In the genomic region with DNA sequence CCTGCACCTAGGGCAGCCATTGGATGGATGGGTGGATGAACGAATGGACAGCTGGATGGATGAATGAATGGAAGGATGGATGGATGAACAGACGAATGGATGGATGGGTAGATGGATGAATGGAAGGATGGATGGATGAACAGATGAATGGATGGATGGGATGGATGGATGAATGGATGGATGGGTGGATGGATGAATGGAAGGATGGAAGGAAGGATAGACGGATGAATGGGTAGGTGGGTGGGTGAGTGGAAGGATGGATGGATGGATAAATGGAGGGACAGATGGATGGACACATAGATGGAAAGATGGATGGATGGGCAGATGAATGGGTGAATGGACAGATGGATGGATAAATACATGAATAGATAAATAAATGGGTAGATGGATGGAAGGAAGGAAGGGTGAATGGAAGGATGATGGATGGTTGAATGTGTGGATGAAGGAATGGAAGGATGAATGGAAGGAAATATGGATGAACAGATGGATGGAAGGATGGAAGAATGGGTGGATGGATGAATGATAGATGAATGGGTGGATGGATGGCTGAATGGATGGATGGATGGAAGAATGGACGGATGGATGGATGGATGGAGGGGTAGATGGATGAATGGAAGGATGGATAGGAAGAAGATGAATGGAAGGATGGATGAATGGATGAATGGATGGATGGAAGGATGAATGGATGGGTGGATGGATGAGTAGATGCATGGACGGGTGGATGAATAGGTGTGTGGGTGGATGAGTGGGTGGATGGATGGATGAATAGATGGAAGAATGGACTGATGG, we compare ENCODE assay signal across 26 cellular contexts. TPM values are rescaled to one million over a fixed set of nuclear protein-coding genes. Genes with fewer than 3 reads are reported as not detected.
DNase-seq lines count a peak whose midpoint lies in the region; ATAC-seq, FAIRE-seq and TF ChIP-seq lines count a peak whose summit lies in the region.
"Had no signal": no experiment of that assay in that cellular context is flagged by ENCODE, and none has a peak within 500 bp of the region (broad histone marks: within the 10 kb centered on the region; RNA-seq: fewer than 3 reads in every experiment).

No MANE protein-coding gene starts in this region.

- no peak overlapping the region for H3K4me3 Mint-ChIP-seq in H9
- H3K4me3 Mint-ChIP-seq: CD14-positive monocyte; CD4-positive, alpha-beta T cell; CD8-positive, alpha-beta memory T cell; GM23338 had no signal

- H3K4me3 ChIP-seq in H1 (ENCODE audit: extremely low read depth in 1 of 4, insufficient read depth in 2 of 4, low read depth in 3 of 4, low read length in 4 of 4) = no peak overlapping the region
- H3K4me3 ChIP-seq: A549; BLaER1 treated with 17β-estradiol and CSF1 and Interleukin-3, amounts not matched to agents 10 nM and 100 nM; GM12878; GM23338 had no signal

- no peak overlapping the region for H4K91ac ChIP-seq in H9 (ENCODE audit: insufficient read length, low read depth, low read length)
- no peak overlapping the region for H4K91ac ChIP-seq in H1 (replicated peaks; ENCODE audit: insufficient read length, low read length)

- H3K36me3 ChIP-seq in H1 (ENCODE audit: control insufficient read depth in 2 of 4, insufficient read depth in 4 of 4, low read length in 3 of 4) = no peaks in the 10 kb centered on the region
- H3K36me3 ChIP-seq: BE2C; BLaER1 treated with 17β-estradiol and CSF1 and Interleukin-3, amounts not matched to agents 10 nM and 100 nM had no signal

- CTCF ChIA-PET in H1 (lab: Charles Lee; ENCODE audit: partially characterized antibody) = no interaction called here

- DNase-seq in H9 = no peak
- DNase-seq in HTR-8/SVneo (ENCODE audit: insufficient read length, low spot score) = no peak
- DNase-seq in H1 (ENCODE audit: low read depth in 1 of 2, low spot score in 2 of 2) = no peak
- DNase-seq in urothelium cell line (ENCODE audit: low spot score) = no peak
- DNase-seq in midbrain (lab: John Stamatoyannopoulos, UW) = no peak
- no peak for DNase-seq in Right ventricle myocardium superior
- no peak for DNase-seq in activated T-cell treated with anti-CD3 and anti-CD28 coated beads for 4 hours
- DNase-seq: 8988T; ACHN; AML-193; BE2C; CD4-positive, alpha-beta T cell; CD8-positive, alpha-beta memory T cell; DMS 273 treated with DMSO at 0.1 percent for 48 hours; DMS79; EL; GDM1; HCEC 1CT had no signal

- H3K27ac ChIP-seq in H9 (ENCODE audit: insufficient read length, low read depth, low read length) (no peak overlapping the region), H1 (ENCODE audit: low read depth, low read length) (no peak overlapping the region)
- H3K27ac ChIP-seq: A549; BLaER1 treated with 17β-estradiol and CSF1 and Interleukin-3, amounts not matched to agents 10 nM and 100 nM had no signal

- H2AK5ac ChIP-seq in H9 (ENCODE audit: insufficient read length, low read length) = no peak overlapping the region
- H2AK5ac ChIP-seq in H1 (ENCODE audit: low read depth, low read length) = no peak overlapping the region

- H3K79me2 ChIP-seq in H9 (ENCODE audit: insufficient read depth, low read length) = no peaks in the 10 kb centered on the region
- H3K79me2 ChIP-seq in H1 (ENCODE audit: control insufficient read depth in 1 of 2, insufficient read depth in 2 of 2, low read length in 2 of 2) = no peaks in the 10 kb centered on the region

- H2AFZ ChIP-seq in H9 (ENCODE audit: low read length) = no peak overlapping the region
- no peak overlapping the region for H2AFZ ChIP-seq in H1 (ENCODE audit: low read length)
- H2AFZ ChIP-seq: GM23338 had no signal

- H4K20me1 ChIP-seq in H9 (ENCODE audit: control insufficient read depth, insufficient read depth, insufficient read length) = no peaks in the 10 kb centered on the region
- peaks cover 0 to 7% of the 10 kb centered on the region in 2 experiments for H4K20me1 ChIP-seq in H1 (replicated peaks in 1 of 2; ENCODE audit: control insufficient read depth in 1 of 2, insufficient read depth in 2 of 2, low read length in 2 of 2)
- H4K20me1 ChIP-seq: BLaER1 treated with 17β-estradiol and CSF1 and Interleukin-3, amounts not matched to agents 10 nM and 100 nM had no signal

- H4K5ac ChIP-seq in H9 (ENCODE audit: insufficient read length, low read depth, low read length) (no peak overlapping the region), H1 (ENCODE audit: insufficient read length, low read depth, low read length) (no peak overlapping the region)

- no peak overlapping the region for H3T11ph ChIP-seq in H9 (ENCODE audit: low read length)

- H3K14ac ChIP-seq in H9 (ENCODE audit: insufficient read depth, low read length) = no peak overlapping the region
- H3K14ac ChIP-seq in H1 (ENCODE audit: insufficient read length) = no peak overlapping the region

- H3K27me3 ChIP-seq in H9 (ENCODE audit: insufficient read depth, low read length) (no peaks in the 10 kb centered on the region), H1 (replicated peaks in 1 of 4; ENCODE audit: control insufficient read depth in 3 of 4, extremely low read depth in 1 of 4, insufficient read depth in 3 of 4, low read length in 3 of 4) (no peaks in the 10 kb centered on the region)
- H3K27me3 ChIP-seq: BE2C; BLaER1 treated with 17β-estradiol and CSF1 and Interleukin-3, amounts not matched to agents 10 nM and 100 nM had no signal

- H3K18ac ChIP-seq in H9 (ENCODE audit: insufficient read length, low read depth, low read length) (no peak overlapping the region), H1 (ENCODE audit: extremely low read depth, low read length) (no peak overlapping the region)

- no peak overlapping the region for H2BK20ac ChIP-seq in H9 (ENCODE audit: low read depth, low read length, poor library complexity, severe bottlenecking)
- no peak overlapping the region for H2BK20ac ChIP-seq in H1 (ENCODE audit: low read length)

- POLR2A ChIA-PET in H1 (lab: Charles Lee; ENCODE audit: partially characterized antibody) = no interaction called here

- no peaks in the 10 kb centered on the region for H3K4me1 ChIP-seq in H9 (ENCODE audit: insufficient read depth, low read length)
- no peaks in the 10 kb centered on the region for H3K4me1 ChIP-seq in H1 (replicated peaks in 1 of 4; ENCODE audit: control insufficient read depth in 3 of 4, insufficient read depth in 4 of 4, low read length in 3 of 4)
- H3K4me1 ChIP-seq: A549, BE2C had no signal

- H4K8ac ChIP-seq in H9 (replicated peaks; ENCODE audit: insufficient read length, low read depth, low read length) = no peak overlapping the region
- H4K8ac ChIP-seq in H1 (ENCODE audit: extremely low read depth, insufficient read depth, low read length) = peak overlapping the region; percentile 18; the same call in 1 of the 2 replicates

- no peaks in the 10 kb centered on the region for H3K79me1 ChIP-seq in H9 (ENCODE audit: insufficient read depth, low read depth, low read length, poor library complexity, severe bottlenecking)
- H3K79me1 ChIP-seq in H1 (ENCODE audit: low read depth, low read length) = no peaks in the 10 kb centered on the region; the same call in 1 of the 2 replicates

- H3K9me3 ChIP-seq in H9 (ENCODE audit: control insufficient read depth, low read depth, low read length) (no peaks in the 10 kb centered on the region), H1 (ENCODE audit: insufficient read depth in 2 of 2, low read depth in 1 of 2, low read length in 1 of 2) (peaks cover 0 to 3% of the 10 kb centered on the region in 2 experiments; a peak in 1 of 4 replicates)
- H3K9me3 ChIP-seq: A549, BE2C had no signal

- peak overlapping the region; percentile 55 for H3K56ac ChIP-seq in H9 (ENCODE audit: insufficient read length, low read depth, low read length)
- peak overlapping the region; percentile 84 for H3K56ac ChIP-seq in H1 (replicated peaks; ENCODE audit: insufficient read length, low read depth, low read length)

- TF ChIP-seq CTCF in H9 (conservative IDR thresholded peaks at IDR 0.05) = no peak
- TF ChIP-seq CTCF in H1 (IDR thresholded peaks at IDR 0.05; ENCODE audit: control extremely low read depth in 1 of 3, insufficient read depth in 1 of 3, low read depth in 1 of 3, low read length in 3 of 3) = no peak

- H2BK120ac ChIP-seq in H9 (ENCODE audit: low read depth, low read length, poor library complexity, severe bottlenecking) (no peak overlapping the region), H1 (replicated peaks; ENCODE audit: low read depth, low read length) (no peak overlapping the region)

- no peak overlapping the region for H2BK5ac ChIP-seq in H9 (ENCODE audit: insufficient read length, low read length)
- H2BK5ac ChIP-seq in H1 (ENCODE audit: low read depth, low read length) = no peak overlapping the region

- H2BK15ac ChIP-seq in H9 (ENCODE audit: low read depth, low read length) = no peak overlapping the region
- no peak overlapping the region for H2BK15ac ChIP-seq in H1 (ENCODE audit: low read length)

- FAIRE-seq in HTR-8/SVneo (lab: Jason Lieb, UNC) = peak; percentile 48
- no peak for FAIRE-seq in H1 (lab: Jason Lieb, UNC)
- FAIRE-seq in urothelium cell line (lab: Jason Lieb, UNC) = peak; percentile 98
- FAIRE-seq: A549, D721Med, GM19239, H54 had no signal

- H3K27me3 Mint-ChIP-seq in H9 (ENCODE audit: low read depth) = no peaks in the 10 kb centered on the region
- H3K27me3 Mint-ChIP-seq: CD4-positive, alpha-beta T cell had no signal

- no peak for TF ChIP-seq EP300 in H1 (IDR thresholded peaks at IDR 0.05; ENCODE audit: borderline replicate concordance in 1 of 2, low read depth in 2 of 2, low read length in 2 of 2)

- 100% methylated on average over 3 of the region's 5 CpGs for WGBS in H9 (ENCODE audit: extremely low coverage, insufficient read length, low lambda C conversion rate)
- WGBS in H1 (ENCODE audit: extremely low coverage in 1 of 2, insufficient coverage in 1 of 2, insufficient read length in 1 of 2, insufficient replicate concordance in 2 of 2, low coverage in 1 of 2, low lambda C conversion rate in 2 of 2, missing lambda C conversion rate in 1 of 2), 2 experiments = 70 to 100% methylated on average over 2 to 5 of the region's 5 CpGs

- intact Hi-C loops in Right ventricle myocardium superior (cut with DNase I) = no loop called here

- H3K4me1 Mint-ChIP-seq in H9 = no peaks in the 10 kb centered on the region
- H3K4me1 Mint-ChIP-seq: CD14-positive monocyte; CD8-positive, alpha-beta memory T cell; GM23338 had no signal

- no peak overlapping the region for H3K27ac Mint-ChIP-seq in H9
- H3K27ac Mint-ChIP-seq: CD14-positive monocyte; CD4-positive, alpha-beta T cell; CD8-positive, alpha-beta memory T cell; GM23338 had no signal

- H2BK12ac ChIP-seq in H9 (ENCODE audit: insufficient read length, low read depth, low read length) (no peak overlapping the region), H1 (ENCODE audit: low read depth, low read length) (no peak overlapping the region)

- no peaks in the 10 kb centered on the region for H3K23me2 ChIP-seq in H9 (ENCODE audit: insufficient read length, low read depth, low read length, poor library complexity, severe bottlenecking)
- peaks cover 14% of the 10 kb centered on the region; the same call in 1 of the 2 replicates for H3K23me2 ChIP-seq in H1 (ENCODE audit: low read depth, low read length)

- H3K9ac ChIP-seq in H9 (ENCODE audit: extremely low read depth, insufficient read length, low read length) (no peak overlapping the region), H1 (replicated peaks in 1 of 4; ENCODE audit: extremely low read depth in 1 of 4, low read depth in 3 of 4, low read length in 3 of 4) (no peak overlapping the region)
- H3K9ac ChIP-seq: BLaER1 treated with 17β-estradiol and CSF1 and Interleukin-3, amounts not matched to agents 10 nM and 100 nM had no signal

- no peaks in the 10 kb centered on the region for H3K36me3 Mint-ChIP-seq in H9 (ENCODE audit: insufficient read depth in 1 of 3, low read depth in 3 of 3)
- H3K36me3 Mint-ChIP-seq: CD14-positive monocyte; CD8-positive, alpha-beta memory T cell had no signal

- TF ChIP-seq RAD21 in H1 (IDR thresholded peaks at IDR 0.05 in 1 of 2, conservative IDR thresholded peaks at IDR 0.05 in 1 of 2; ENCODE audit: low read depth in 2 of 2, low read length in 2 of 2) = no peak

- H3K23ac ChIP-seq in H9 (ENCODE audit: insufficient read length, low read depth, low read length) (peak overlapping the region; percentile 56), H1 (ENCODE audit: insufficient read length) (no peak overlapping the region)

- H3K4ac ChIP-seq in H9 (ENCODE audit: low read depth, low read length) = no peak overlapping the region
- H3K4ac ChIP-seq in H1 (replicated peaks; ENCODE audit: insufficient read length, low read depth, low read length) = no peak overlapping the region

- H3K4me2 ChIP-seq in H9 (ENCODE audit: insufficient read depth, insufficient read length, low read length) (no peak overlapping the region), H1 (ENCODE audit: insufficient read depth in 1 of 2, low read depth in 2 of 2, low read length in 2 of 2) (no peak overlapping the region)
- H3K4me2 ChIP-seq: A549; BLaER1 treated with 17β-estradiol and CSF1 and Interleukin-3, amounts not matched to agents 10 nM and 100 nM; GM23338 had no signal

- H3K9me3 Mint-ChIP-seq in H9 = no peaks in the 10 kb centered on the region; a peak in 1 of 5 replicates
- H3K9me3 Mint-ChIP-seq: CD4-positive, alpha-beta T cell; GM23338 had no signal

- TF ChIP-seq POLR2A in H1 (IDR thresholded peaks at IDR 0.05; ENCODE audit: control extremely low read depth in 1 of 2, low read depth in 2 of 2, low read length in 2 of 2) = no peak

- ATAC-seq in Right ventricle myocardium superior (ENCODE audit: poor library complexity) = no peak
- ATAC-seq: A549, GM12878, GM23338 had no signal

RNA-seq across cellular contexts. Expression of a gene that starts 15.4 kb away (rescaled TPM):
- total RNA-seq in H9 (2021) (not detected in 2 replicates), Right ventricle myocardium superior (350 TPM)
- total RNA-seq in H1 (2021; fragmentation: NEBNext Ultra II Directional; extraction: Animal tissue kit (Norgen Biotek cat#: 25700)) = 0.08 TPM in 1 of 2 replicates, not detected in the other
- 0.05 and 0.09 TPM in 2 replicates for polyA plus RNA-seq in H1 (2011; rRNA removed)
- polyA plus RNA-seq in H1 (2011; cell fraction: cytosol; rRNA removed) = 0.04 TPM
- 0.09 TPM for polyA plus RNA-seq in H1 (2011; cell fraction: nucleus; rRNA removed)
- polyA plus RNA-seq in H1 (2012, experiment 1 of 2) = 0.06 to 0.09 TPM (median 0.08 TPM) in 4 replicates
- polyA plus RNA-seq in H1 (2012, experiment 2 of 2) = not detected
- polyA plus RNA-seq in H1 (2013, experiment 1 of 2) = 0.04 TPM
- polyA plus RNA-seq in H1 (2013, experiment 2 of 2) = 0.07 TPM
- polyA minus RNA-seq in H1 (2011; rRNA and poly(A)+ RNA removed) = 0.05 TPM in 1 of 2 replicates, not detected in the other
- polyA minus RNA-seq in H1 (2011; cell fraction: cytosol; rRNA and poly(A)+ RNA removed) = not detected
- polyA minus RNA-seq in H1 (2011; cell fraction: nucleus; rRNA and poly(A)+ RNA removed) = not detected
- total RNA-seq: CD4-positive, alpha-beta T cell; CD8-positive, alpha-beta memory T cell; GM12878; GM23338 had no signal
- polyA plus RNA-seq: CD14-positive monocyte; CD8-positive, alpha-beta memory T cell; GM12878; GM23338 had no signal

RNA-seq across cellular contexts. Expression of a gene that starts 46.4 kb away (rescaled TPM):
- total RNA-seq in H9 (2021) (50.5 and 51.9 TPM in 2 replicates), Right ventricle myocardium superior (4.0 TPM)
- total RNA-seq in H1 (2021; fragmentation: NEBNext Ultra II Directional; extraction: Animal tissue kit (Norgen Biotek cat#: 25700)) = 41.0 and 41.6 TPM in 2 replicates
- 16.1 and 21.3 TPM in 2 replicates for polyA plus RNA-seq in H1 (2011; rRNA removed)
- polyA plus RNA-seq in H1 (2011; cell fraction: cytosol; rRNA removed) = 20.1 TPM
- polyA plus RNA-seq in H1 (2011; cell fraction: nucleus; rRNA removed) = 40.5 TPM
- polyA plus RNA-seq in H1 (2012, experiment 1 of 2) = 20.6 to 34.7 TPM (median 28.3 TPM) in 4 replicates
- 17.6 TPM for polyA plus RNA-seq in H1 (2012, experiment 2 of 2)
- 18.0 TPM for polyA plus RNA-seq in H1 (2013, experiment 1 of 2)
- 18.0 TPM for polyA plus RNA-seq in H1 (2013, experiment 2 of 2)
- polyA minus RNA-seq in H1 (2011; rRNA and poly(A)+ RNA removed) = 29.6 and 44.4 TPM in 2 replicates
- 36.2 TPM for polyA minus RNA-seq in H1 (2011; cell fraction: cytosol; rRNA and poly(A)+ RNA removed)
- polyA minus RNA-seq in H1 (2011; cell fraction: nucleus; rRNA and poly(A)+ RNA removed) = 30.1 TPM

Comparison
In these comparisons a context has a peak if more than half of its experiments do, and no peak if none do; other contexts are left out.
1. RNA of a gene that starts 15.4 kb away (total RNA-seq): 350 TPM in Right ventricle myocardium superior (single experiment); not detected in H9 and 0.08 TPM in H1; every median in the first group is over 100 times any median in the second.